Comparison of ENCODE assay signal across 16 cellular contexts in the genomic region with DNA sequence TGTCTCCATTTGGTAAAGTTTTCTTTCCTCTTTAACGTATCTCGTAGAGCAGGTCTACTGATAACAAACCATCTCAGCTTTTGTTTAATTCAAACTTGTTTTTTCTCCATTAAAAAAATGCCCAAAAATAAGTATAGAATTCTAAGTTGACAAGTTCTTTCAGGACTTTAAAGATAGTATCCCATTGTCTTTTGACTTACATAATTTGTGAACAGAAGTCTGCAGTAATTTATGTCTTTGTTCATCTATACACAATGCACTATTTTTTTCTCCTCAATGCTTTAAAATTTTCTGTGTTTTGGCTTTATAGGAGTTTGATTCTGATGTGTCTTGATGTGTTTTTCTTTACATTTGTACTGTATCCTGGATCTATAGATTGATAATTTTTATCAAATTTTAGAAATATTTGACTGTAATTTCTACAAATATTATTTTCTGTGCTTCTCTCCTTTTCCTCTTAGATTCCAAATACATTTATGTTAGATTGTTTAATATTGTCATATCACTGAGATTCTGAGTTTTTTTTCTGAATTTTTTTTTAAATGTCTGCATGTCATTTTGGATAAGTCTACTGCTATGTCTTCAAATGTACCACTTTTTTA.
DNase-seq lines count a peak whose midpoint lies in the region; ATAC-seq and TF ChIP-seq lines count a peak whose summit lies in the region.
"Had no signal": no experiment of that assay in that cellular context is flagged by ENCODE, and none has a peak within 500 bp of the region (broad histone marks: within the 10 kb centered on the region; RNA-seq: fewer than 3 reads in every experiment).

No MANE protein-coding gene starts in this region.

- 95% methylated on average over 2 of the region's 2 CpGs for WGBS in aorta, 2 donors

- DNase-seq in DMS153 (lab: John Stamatoyannopoulos, UW) (peak; percentile 4), DMS153 treated with DMSO at 0.1 percent for 48 hours (lab: John Stamatoyannopoulos, UW; ENCODE audit: unreplicated experiment) (no peak), HCT116 (ENCODE audit: low read depth, low spot score) (no peak), NCI-H2227 treated with DMSO at 0.1 percent for 48 hours (lab: John Stamatoyannopoulos, UW) (peak; percentile 32), adipocyte (ENCODE audit: low read depth) (no peak), aorta (no peak), glutamatergic neuron (no peak)
- no peak for DNase-seq in activated naive CD4-positive, alpha-beta T cell treated with anti-CD3 and anti-CD28 coated beads, Interleukin-2, amount 50 U/mL, for 16 hours
- DNase-seq: CD8-positive, alpha-beta memory T cell; MM.1S; NCI-H1694; NCI-H2107; NCI-H82; SJCRH30 had no signal

- CTCF ChIA-PET in HCT116 (lab: Charles Lee) = no interaction called here

- no peaks in the 10 kb centered on the region for H3K79me2 ChIP-seq in HCT116 (ENCODE audit: insufficient read depth, low read length)

- intact Hi-C loops in HCT116 (cut with micrococcal nuclease) = loop anchor here (10.0 kb wide), 1 partner anchor 997 kb away; no protein-coding TSS in a partner anchor
- intact Hi-C loops in aorta (cut with DNase I) = loop anchor here in 1 of 2 donors (10.0 kb wide), 1 partner anchor 157 kb away; no protein-coding TSS in a partner anchor

- H3K27ac Mint-ChIP-seq in glutamatergic neuron (ENCODE audit: unreplicated experiment) = no peak overlapping the region
- H3K27ac Mint-ChIP-seq: CD8-positive, alpha-beta memory T cell had no signal

- ATAC-seq in HCT116 = no peak
- no peak for ATAC-seq in aorta (ENCODE audit: low FRiP score)

- no peaks in the 10 kb centered on the region for H3K4me1 ChIP-seq in HCT116 (ENCODE audit: control insufficient read depth in 1 of 2, insufficient read depth in 2 of 2, low read length in 2 of 2)
- H3K4me1 ChIP-seq in adipocyte (ENCODE audit: control insufficient read depth, insufficient read depth, low read length) = no peaks in the 10 kb centered on the region
- H3K4me1 ChIP-seq in aorta (ENCODE audit: control insufficient read depth in 1 of 2, insufficient read depth in 2 of 2, low read length in 2 of 2) = no peaks in the 10 kb centered on the region
- H3K4me1 ChIP-seq: BLaER1, SJCRH30 had no signal

- RAD21 ChIA-PET in HCT116 (lab: Charles Lee; ENCODE audit: low non-redundant PET in 1 of 2, low total read pairs in 2 of 2, uncharacterized antibody in 2 of 2, unreplicated experiment in 2 of 2) = no interaction called here

- H3K27ac ChIP-seq in HCT116 (ENCODE audit: low read depth, low read length) (no peak overlapping the region), aorta (ENCODE audit: low read depth in 1 of 2, low read length in 2 of 2) (no peak overlapping the region)
- H3K27ac ChIP-seq: 22Rv1, BLaER1, SJCRH30 had no signal

- no peak overlapping the region for H2AFZ ChIP-seq in HCT116 (ENCODE audit: low read depth, low read length, poor library complexity, severe bottlenecking)

- H3K4me3 ChIP-seq in HCT116 (replicated peaks in 1 of 2; ENCODE audit: low read depth in 1 of 2, low read length in 2 of 2) (no peak overlapping the region), adipocyte (ENCODE audit: low read length) (peak overlapping the region; percentile 22), aorta (ENCODE audit: low read length in 2 of 2) (no peak overlapping the region)
- H3K4me3 ChIP-seq: BLaER1, SJCRH30 had no signal

- TF ChIP-seq RAD21 in HCT116 (IDR thresholded peaks at IDR 0.05; ENCODE audit: low read depth) = no peak

- no peaks in the 10 kb centered on the region for H3K27me3 Mint-ChIP-seq in glutamatergic neuron (ENCODE audit: unreplicated experiment)

- no peaks in the 10 kb centered on the region for H3K4me1 Mint-ChIP-seq in glutamatergic neuron (ENCODE audit: low read depth, unreplicated experiment)
- H3K4me1 Mint-ChIP-seq: CD8-positive, alpha-beta memory T cell had no signal

- H3K27me3 ChIP-seq in HCT116 (ENCODE audit: insufficient read depth, low read length) = no peaks in the 10 kb centered on the region
- H3K27me3 ChIP-seq in adipocyte (replicated peaks; ENCODE audit: control insufficient read depth, insufficient read depth, low read length) = no peaks in the 10 kb centered on the region
- H3K27me3 ChIP-seq in aorta (ENCODE audit: control insufficient read depth in 1 of 2, insufficient read depth in 2 of 2, low read length in 1 of 2) = no peaks in the 10 kb centered on the region
- H3K27me3 ChIP-seq: BLaER1, SJCRH30 had no signal

- H3K36me3 ChIP-seq in HCT116 (ENCODE audit: control insufficient read depth in 1 of 2, insufficient read depth in 2 of 2, low read length in 2 of 2) = no peaks in the 10 kb centered on the region
- no peaks in the 10 kb centered on the region for H3K36me3 ChIP-seq in adipocyte (ENCODE audit: control insufficient read depth, insufficient read depth, low read length, severe bottlenecking)
- H3K36me3 ChIP-seq in aorta (ENCODE audit: control insufficient read depth in 1 of 2, insufficient read depth in 2 of 2, low read length in 1 of 2) = no peaks in the 10 kb centered on the region
- H3K36me3 ChIP-seq: BLaER1, SJCRH30 had no signal

- no peak for TF ChIP-seq POLR2A in HCT116 (IDR thresholded peaks at IDR 0.05; ENCODE audit: borderline replicate concordance, extremely low read depth, insufficient read depth, insufficient read length)

- no peak overlapping the region for H3K4me3 Mint-ChIP-seq in glutamatergic neuron (ENCODE audit: unreplicated experiment)
- H3K4me3 Mint-ChIP-seq: CD8-positive, alpha-beta memory T cell had no signal

- H3K9me3 Mint-ChIP-seq in glutamatergic neuron (ENCODE audit: unreplicated experiment) = no peaks in the 10 kb centered on the region

- POLR2A ChIA-PET in HCT116 (lab: Charles Lee) = no interaction called here

- no peak for TF ChIP-seq CTCF in HCT116 (IDR thresholded peaks at IDR 0.05 in 2 of 3, conservative IDR thresholded peaks at IDR 0.05 in 1 of 3; ENCODE audit: borderline replicate concordance in 1 of 3, insufficient read depth in 1 of 3, low read depth in 2 of 3, low read length in 2 of 3)
- TF ChIP-seq CTCF in glutamatergic neuron (IDR thresholded peaks at IDR 0.05; ENCODE audit: partially characterized antibody, unreplicated experiment) = no peak

- no peaks in the 10 kb centered on the region for H3K9me2 ChIP-seq in HCT116 (ENCODE audit: insufficient read depth)

- H3K9ac ChIP-seq in HCT116 (ENCODE audit: low read length) = no peak overlapping the region
- H3K9ac ChIP-seq in adipocyte (ENCODE audit: low read length) = no peak overlapping the region
- H3K9ac ChIP-seq: BLaER1 had no signal

- no TSS peak for BruUV-seq in HCT116 (replicated peaks; lab: Mats Ljungman, UMichigan)

- no peaks in the 10 kb centered on the region for H4K20me1 ChIP-seq in HCT116 (ENCODE audit: insufficient read depth)
- H4K20me1 ChIP-seq: BLaER1 had no signal

- H3K9me3 ChIP-seq in HCT116 (ENCODE audit: control insufficient read depth in 1 of 2, insufficient read depth in 1 of 2, low read depth in 1 of 2, low read length in 2 of 2) (0 out of 4 replicates have a peak, but pooled peaks cover 0 to 4% of the 10 kb centered on the region in 2 experiments), adipocyte (ENCODE audit: control insufficient read depth, low read length) (peaks cover 37% of the 10 kb centered on the region), aorta (ENCODE audit: control insufficient read depth, low read length) (no peaks in the 10 kb centered on the region)
- H3K9me3 ChIP-seq: BLaER1 had no signal

- H3K36me3 Mint-ChIP-seq in glutamatergic neuron (ENCODE audit: unreplicated experiment) = no peaks in the 10 kb centered on the region
- H3K36me3 Mint-ChIP-seq: CD8-positive, alpha-beta memory T cell had no signal

- no peak overlapping the region for H3K4me2 ChIP-seq in HCT116 (ENCODE audit: low read length)
- H3K4me2 ChIP-seq: BLaER1 had no signal

TF ChIP-seq in HCT116, 20 proteins besides CTCF, POLR2A, EP300 and RAD21:
- TF ChIP-seq JUND (IDR thresholded peaks at IDR 0.05) = no peak
- TF ChIP-seq EGR1 (IDR thresholded peaks at IDR 0.05; ENCODE audit: low read depth) = no peak
- no peak for TF ChIP-seq ZNF274 (IDR thresholded peaks at IDR 0.05; ENCODE audit: low read depth, low read length)
- peak; percentile 49; the same call in 1 of the 2 replicates for TF ChIP-seq CBX3 (IDR thresholded peaks at IDR 0.05; ENCODE audit: low read depth)

Comparison
In these comparisons a context has a peak if more than half of its experiments do, and no peak if none do; other contexts are left out.
1. DNase-seq: peak in DMS153 (single experiment) and NCI-H2227 treated with DMSO at 0.1 percent for 48 hours (single experiment); none in DMS153 treated with DMSO at 0.1 percent for 48 hours (single experiment), HCT116 (single experiment), adipocyte (single experiment), activated naive CD4-positive, alpha-beta T cell treated with anti-CD3 and anti-CD28 coated beads, Interleukin-2, amount 50 U/mL, for 16 hours (single experiment), aorta (0 of 2) and glutamatergic neuron (single experiment).